ENCODE assay signal across 1 cellular context in genomic region chr1:244813327-244813726, GRCh38.
TF ChIP-seq lines count a peak whose summit lies in the region.

No MANE protein-coding gene starts in this region.

TF ChIP-seq in SK-N-SH treated with all-trans-retinoic acid at 6 μM for 48 hours, 23 proteins besides CTCF, POLR2A, EP300 and RAD21 (continued from another document):
- no peak for TF ChIP-seq POU6F1 (CRISPR knock-in tag; IDR thresholded peaks at IDR 0.05; ENCODE audit: borderline replicate concordance, low read depth)
- TF ChIP-seq BACH2 (CRISPR knock-in tag; IDR thresholded peaks at IDR 0.05; ENCODE audit: borderline replicate concordance): no peak
- TF ChIP-seq CSDC2 (CRISPR knock-in tag; IDR thresholded peaks at IDR 0.05): no peak
